8 cellular contexts compared by ENCODE assay signal in genomic region chr17:17494499-17495447, GRCh38. TPM values are rescaled to one million over a fixed set of nuclear protein-coding genes. Genes with fewer than 3 reads are reported as not detected.
A peak's percentile ranks its signal among the peaks of the same experiment; 100 is the strongest.
DNase-seq lines count a peak whose midpoint lies in the region; ATAC-seq and TF ChIP-seq lines count a peak whose summit lies in the region.

No MANE protein-coding gene starts in this region.

- ATAC-seq in RWPE2 (ENCODE audit: low read depth) (no peak), lower lobe of right lung (peak; percentile 4 to 14), HG02798 (IDR thresholded peaks at IDR 0.05; ENCODE audit: poor library complexity, unreplicated experiment) (no peak), SK-N-SH treated with all-trans-retinoic acid at 6 μM for 48 hours (no peak), GM18907 (IDR thresholded peaks at IDR 0.05; ENCODE audit: unreplicated experiment) (no peak)

- no peak overlapping the region for H3K27ac ChIP-seq in RWPE2 (ENCODE audit: poor library complexity, severe bottlenecking)
- H3K27ac ChIP-seq in duodenal mucosa (ENCODE audit: low read depth, low read length) = peak overlapping the region; percentile 60
- H3K27ac ChIP-seq in lower lobe of right lung = peak overlapping the region; percentile 89
- peak overlapping the region; percentile 72 for H3K27ac ChIP-seq in substantia nigra (ENCODE audit: low read depth, low read length, poor library complexity, severe bottlenecking)

- DNase-seq in DMS 273 treated with DMSO at 0.1 percent for 48 hours (lab: John Stamatoyannopoulos, UW) = peak; percentile 6
- DNase-seq in RWPE2 (ENCODE audit: low spot score) = peak; percentile 40
- peak; percentile 74 for DNase-seq in lower lobe of right lung
- DNase-seq in substantia nigra (lab: John Stamatoyannopoulos, UW) = peak in 17 of 49 donors; percentile 20 to 83 (median 39)

- intact Hi-C loops in lower lobe of right lung (cut with DNase I) = no loop called here

- no peaks in the 10 kb centered on the region for H3K9me3 ChIP-seq in RWPE2 (ENCODE audit: severe bottlenecking)
- no peaks in the 10 kb centered on the region for H3K9me3 ChIP-seq in duodenal mucosa (ENCODE audit: control insufficient read depth in 1 of 2, low read length in 2 of 2)
- no peaks in the 10 kb centered on the region for H3K9me3 ChIP-seq in lower lobe of right lung

- H3K36me3 ChIP-seq in RWPE2 (ENCODE audit: low read depth) (0 out of 2 replicates have a peak, but pooled peaks cover 6% of the 10 kb centered on the region), duodenal mucosa (ENCODE audit: control insufficient read depth in 1 of 2, insufficient read depth in 2 of 2, low read length in 2 of 2) (peaks cover 14 to 26% of the 10 kb centered on the region in 2 donors), lower lobe of right lung (peaks cover 18% of the 10 kb centered on the region)

- TF ChIP-seq CTCF in RWPE2 (IDR thresholded peaks at IDR 0.05; ENCODE audit: poor library complexity, severe bottlenecking) = no peak
- TF ChIP-seq CTCF in lower lobe of right lung (IDR thresholded peaks at IDR 0.05) = no peak

- H3K4me1 ChIP-seq in RWPE2 (ENCODE audit: insufficient read depth, poor library complexity, severe bottlenecking) (peaks cover 4% of the 10 kb centered on the region), duodenal mucosa (ENCODE audit: control insufficient read depth in 1 of 2, insufficient read depth in 2 of 2, low read length in 2 of 2) (peaks cover 14 to 27% of the 10 kb centered on the region in 2 donors), lower lobe of right lung (peaks cover 23% of the 10 kb centered on the region)

- H3K27me3 ChIP-seq in RWPE2 (ENCODE audit: insufficient read depth, poor library complexity, severe bottlenecking) (peaks cover 14% of the 10 kb centered on the region), duodenal mucosa (ENCODE audit: control insufficient read depth in 1 of 2, insufficient read depth in 2 of 2, low read length in 2 of 2) (no peaks in the 10 kb centered on the region), lower lobe of right lung (ENCODE audit: low read depth) (no peaks in the 10 kb centered on the region)

- peak overlapping the region in 1 of 2 donors; percentile 31 for H3K9ac ChIP-seq in duodenal mucosa (ENCODE audit: low read depth in 1 of 2, low read length in 2 of 2)

- no peak overlapping the region for H3K4me3 ChIP-seq in RWPE2 (ENCODE audit: severe bottlenecking)
- H3K4me3 ChIP-seq in duodenal mucosa (ENCODE audit: low read depth in 1 of 2, low read length in 2 of 2) = peak overlapping the region; percentile 66 to 77
- H3K4me3 ChIP-seq in lower lobe of right lung = peak overlapping the region; percentile 66

TF ChIP-seq in SK-N-SH treated with all-trans-retinoic acid at 6 μM for 48 hours, 23 proteins besides CTCF, POLR2A, EP300 and RAD21:
- TF ChIP-seq ZC3H10 (CRISPR knock-in tag; IDR thresholded peaks at IDR 0.05) (no peak), TSHZ2 (CRISPR knock-in tag; IDR thresholded peaks at IDR 0.05) (no peak), BACH2 (CRISPR knock-in tag; IDR thresholded peaks at IDR 0.05; ENCODE audit: borderline replicate concordance) (no peak), CREB5 (CRISPR knock-in tag; IDR thresholded peaks at IDR 0.05; ENCODE audit: low read depth) (no peak), ZNF565 (CRISPR knock-in tag; conservative IDR thresholded peaks at IDR 0.05; ENCODE audit: low read depth) (no peak), PATZ1 (CRISPR knock-in tag; IDR thresholded peaks at IDR 0.05; ENCODE audit: borderline replicate concordance) (no peak), RARB (CRISPR knock-in tag; IDR thresholded peaks at IDR 0.05) (no peak), CSRNP3 (CRISPR knock-in tag; IDR thresholded peaks at IDR 0.05) (no peak), ZNF8 (CRISPR knock-in tag; IDR thresholded peaks at IDR 0.05) (no peak), ARNTL (CRISPR knock-in tag; IDR thresholded peaks at IDR 0.05; ENCODE audit: borderline replicate concordance, low read depth) (no peak), TOX (CRISPR knock-in tag; IDR thresholded peaks at IDR 0.05; ENCODE audit: borderline replicate concordance) (no peak), ZFP3 (CRISPR knock-in tag; IDR thresholded peaks at IDR 0.05) (no peak), ZNF70 (CRISPR knock-in tag; IDR thresholded peaks at IDR 0.05) (no peak), SNAI2 (CRISPR knock-in tag; IDR thresholded peaks at IDR 0.05) (no peak), PPARA (CRISPR knock-in tag; IDR thresholded peaks at IDR 0.05; ENCODE audit: borderline replicate concordance) (no peak), GLIS3 (CRISPR knock-in tag; IDR thresholded peaks at IDR 0.05) (no peak), ZFP30 (CRISPR knock-in tag; IDR thresholded peaks at IDR 0.05) (no peak), CSDC2 (CRISPR knock-in tag; IDR thresholded peaks at IDR 0.05) (no peak)

RNA-seq across cellular contexts. Expression of gene RASD1, which starts 1.4 kb away (rescaled TPM):
- 24.6 TPM for total RNA-seq in lower lobe of right lung

RNA-seq across cellular contexts. Expression of gene MED9, which starts 18.0 kb away (rescaled TPM):
- 14.5 TPM for total RNA-seq in lower lobe of right lung

Comparison
In these comparisons a context has a peak if more than half of its experiments do, and no peak if none do; other contexts are left out.
1. ATAC-seq: peak in lower lobe of right lung (2 of 2); none in RWPE2 (single experiment), HG02798 (single experiment), SK-N-SH treated with all-trans-retinoic acid at 6 μM for 48 hours (single experiment) and GM18907 (single experiment).